ENCODE assay signal across 24 cellular contexts in genomic region chr4:10371121-10371520, GRCh38.
"Had no signal": no experiment of that assay in that cellular context is flagged by ENCODE, and none has a peak within 500 bp of the region (broad histone marks: within the 10 kb centered on the region; RNA-seq: fewer than 3 reads in every experiment).

No MANE protein-coding gene starts in this region.

- H3K9me3 ChIP-seq: MG63, SJSA1 had no signal

- H3K27me3 ChIP-seq: MG63, SJSA1 had no signal

- H3K4me3 ChIP-seq: MG63, SJSA1, SK-N-MC had no signal

- H3K4me1 ChIP-seq: SJSA1 had no signal

- H3K36me3 Mint-ChIP-seq: IgD-negative memory B cell had no signal

- H3K27ac ChIP-seq: HL-60, SJSA1, SK-N-MC had no signal

- H3K4me3 Mint-ChIP-seq: IgD-negative memory B cell had no signal

- DNase-seq: KBM-7, MG63, NCI-H1092, NCI-H1105 treated with DMSO at 0.1 percent for 48 hours, NCI-H1417 treated with DMSO at 0.1 percent for 48 hours, NCI-H187, NCI-H2029, NCI-H2081 treated with DMSO at 0.1 percent for 48 hours, NCI-H2171, NCI-H226, NCI-H446, NCI-H510A, NCI-H524 treated with DMSO at 0.1 percent for 48 hours, NCI-H69, NCI-H774, Right ventricle myocardium superior, SIG-M5, SW 1271 had no signal

- H3K4me1 Mint-ChIP-seq: IgD-negative memory B cell had no signal

- H3K27ac Mint-ChIP-seq: IgD-negative memory B cell had no signal

- FAIRE-seq: HTR-8/SVneo, RCC 7860 had no signal

- H3K36me3 ChIP-seq: MG63, SJSA1 had no signal
